Comparison of ENCODE assay signal across 8 cellular contexts in the genomic region with DNA sequence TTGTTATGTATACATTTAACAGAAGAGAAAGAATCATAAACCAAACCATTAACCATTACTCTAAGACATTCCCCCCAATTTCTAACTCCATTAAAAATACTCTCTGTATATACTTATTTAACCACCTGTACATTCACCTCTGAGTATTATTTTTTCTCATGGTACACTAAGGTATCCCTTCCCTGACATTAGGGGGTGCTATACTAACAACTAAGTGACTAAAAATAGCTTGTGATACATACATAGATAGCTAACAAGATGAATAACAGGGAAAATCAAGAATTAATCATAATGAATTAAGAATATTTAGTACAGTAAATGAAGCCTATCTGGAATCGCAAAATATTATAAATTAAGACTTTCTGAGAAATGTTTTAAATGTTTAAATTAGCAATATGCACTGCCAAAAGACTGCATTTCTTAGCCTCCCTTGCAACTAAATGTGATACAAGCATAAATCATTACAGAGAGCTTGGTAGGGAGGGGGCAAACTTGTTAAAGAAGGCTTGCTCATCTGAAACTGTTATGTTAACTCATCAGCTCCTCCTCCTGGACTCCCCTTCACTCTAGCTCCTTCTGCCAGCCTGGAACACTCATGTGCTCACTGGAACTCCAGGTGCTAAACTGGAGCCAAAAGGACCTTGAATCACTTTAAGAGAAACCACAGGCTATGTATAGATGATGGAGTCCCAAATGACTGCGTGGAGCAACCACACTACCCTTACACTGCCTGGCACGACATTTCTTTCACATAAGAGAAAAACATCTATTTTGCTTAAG. TPM values are rescaled to one million over a fixed set of nuclear protein-coding genes. Genes with fewer than 3 reads are reported as not detected.
DNase-seq lines count a peak whose midpoint lies in the region; ATAC-seq and TF ChIP-seq lines count a peak whose summit lies in the region.

No MANE protein-coding gene starts in this region.

- no peaks in the 10 kb centered on the region for H3K9me3 Mint-ChIP-seq in activated naive CD4-positive, alpha-beta T cell treated with anti-CD3 and anti-CD28 coated beads, Interleukin-2, amount 50 U/mL, for 24 hours
- no peaks in the 10 kb centered on the region for H3K9me3 Mint-ChIP-seq in activated naive CD4-positive, alpha-beta T cell treated with anti-CD3 and anti-CD28 coated beads for 36 hours
- H3K9me3 Mint-ChIP-seq in activated CD8-positive, alpha-beta T cell treated with anti-CD3 and anti-CD28 coated beads, Interleukin-2, amount 10 ng/mL, durations not matched to agents 7 days and 5 days (ENCODE audit: insufficient read depth), result no peaks in the 10 kb centered on the region

- H3K9me3 ChIP-seq in right lobe of liver, result no peaks in the 10 kb centered on the region

- TF ChIP-seq CTCF in LNCaP clone FGC (IDR thresholded peaks at IDR 0.05; ENCODE audit: control insufficient read depth, extremely low read depth, insufficient read depth) (peak; percentile 61), right lobe of liver (IDR thresholded peaks at IDR 0.05) (peak; percentile 45 to 60 (median 52))

- no peak for DNase-seq in activated naive CD4-positive, alpha-beta T cell treated with anti-CD3 and anti-CD28 coated beads for 36 hours
- DNase-seq in LNCaP clone FGC (ENCODE audit: low read depth) (no peak), right lobe of liver (no peak)
- no peak for DNase-seq in activated CD8-positive, alpha-beta T cell treated with anti-CD3 and anti-CD28 coated beads, Interleukin-2, amount 10 ng/mL, durations not matched to agents 7 days and 5 days

- H3K4me1 ChIP-seq in right lobe of liver, result no peaks in the 10 kb centered on the region

- peaks cover 21% of the 10 kb centered on the region for H3K4me1 Mint-ChIP-seq in activated naive CD4-positive, alpha-beta T cell treated with anti-CD3 and anti-CD28 coated beads, Interleukin-2, amount 50 U/mL, for 24 hours
- H3K4me1 Mint-ChIP-seq in activated naive CD4-positive, alpha-beta T cell treated with anti-CD3 and anti-CD28 coated beads for 36 hours (ENCODE audit: low read depth), result peaks cover 5% of the 10 kb centered on the region
- H3K4me1 Mint-ChIP-seq in activated CD8-positive, alpha-beta T cell treated with anti-CD3 and anti-CD28 coated beads, Interleukin-2, amount 10 ng/mL, durations not matched to agents 7 days and 5 days (ENCODE audit: low read depth), result peaks cover 6% of the 10 kb centered on the region

- no peak overlapping the region for H3K4me3 Mint-ChIP-seq in activated naive CD4-positive, alpha-beta T cell treated with anti-CD3 and anti-CD28 coated beads, Interleukin-2, amount 50 U/mL, for 24 hours
- H3K4me3 Mint-ChIP-seq in activated naive CD4-positive, alpha-beta T cell treated with anti-CD3 and anti-CD28 coated beads for 36 hours, result no peak overlapping the region
- H3K4me3 Mint-ChIP-seq in activated CD8-positive, alpha-beta T cell treated with anti-CD3 and anti-CD28 coated beads, Interleukin-2, amount 10 ng/mL, durations not matched to agents 7 days and 5 days, result no peak overlapping the region

- CTCF ChIA-PET in activated naive CD4-positive, alpha-beta T cell treated with anti-CD3 and anti-CD28 coated beads for 36 hours (lab: Charles Lee), result interaction anchor here (0.6 to 5.7 kb wide), 17 partner anchors 9 to 151 kb away, joined by 3 to 29 read pairs (median 4); a partner anchor contains a TSS
- CTCF ChIA-PET in activated CD8-positive, alpha-beta T cell treated with anti-CD3 and anti-CD28 coated beads, Interleukin-2, amount 10 ng/mL, durations not matched to agents 7 days and 5 days (lab: Charles Lee), result interaction anchor here (0.6 to 1.8 kb wide), 14 partner anchors 11 to 141 kb away, joined by 3 to 9 read pairs (median 4); a partner anchor contains a TSS

- peaks cover 0 to 1% (median under 1%) of the 10 kb centered on the region in 4 donors for H3K36me3 ChIP-seq in right lobe of liver

- no peak overlapping the region for H3K4me3 ChIP-seq in LNCaP clone FGC (ENCODE audit: low read depth, low read length)
- H3K4me3 ChIP-seq in right lobe of liver, result no peak overlapping the region

- H3K27me3 ChIP-seq in right lobe of liver, result no peaks in the 10 kb centered on the region

- intact Hi-C loops in activated naive CD4-positive, alpha-beta T cell treated with anti-CD3 and anti-CD28 coated beads for 36 hours (cut with micrococcal nuclease), result loop anchor here (1.0 to 2.0 kb wide), 3 partner anchors 15 to 141 kb away; a partner anchor contains a TSS
- intact Hi-C loops in right lobe of liver (cut with DNase I), result no loop called here

- ATAC-seq in GM21723 (IDR thresholded peaks at IDR 0.05; ENCODE audit: unreplicated experiment) (peak; percentile 89), right lobe of liver (peak; percentile 74 to 86 (median 75)), GM19455 (IDR thresholded peaks at IDR 0.05; ENCODE audit: unreplicated experiment) (no peak), HG03135 (IDR thresholded peaks at IDR 0.05; ENCODE audit: unreplicated experiment) (no peak)
- ATAC-seq in activated CD8-positive, alpha-beta T cell treated with anti-CD3 and anti-CD28 coated beads, Interleukin-2, amount 10 ng/mL, durations not matched to agents 7 days and 5 days, result peak; percentile 75

- POLR2A ChIA-PET in activated CD8-positive, alpha-beta T cell treated with anti-CD3 and anti-CD28 coated beads, Interleukin-2, amount 10 ng/mL, durations not matched to agents 7 days and 5 days (lab: Charles Lee), result no interaction called here

- peaks cover 21% of the 10 kb centered on the region for H3K36me3 Mint-ChIP-seq in activated naive CD4-positive, alpha-beta T cell treated with anti-CD3 and anti-CD28 coated beads, Interleukin-2, amount 50 U/mL, for 24 hours
- H3K36me3 Mint-ChIP-seq in activated naive CD4-positive, alpha-beta T cell treated with anti-CD3 and anti-CD28 coated beads for 36 hours (ENCODE audit: low read depth), result peaks cover 26% of the 10 kb centered on the region
- H3K36me3 Mint-ChIP-seq in activated CD8-positive, alpha-beta T cell treated with anti-CD3 and anti-CD28 coated beads, Interleukin-2, amount 10 ng/mL, durations not matched to agents 7 days and 5 days (ENCODE audit: low read depth), result peaks cover 40% of the 10 kb centered on the region

- no peak for TF ChIP-seq POLR2A in right lobe of liver (IDR thresholded peaks at IDR 0.05)

- peak overlapping the region; percentile 59 for H3K27ac Mint-ChIP-seq in activated naive CD4-positive, alpha-beta T cell treated with anti-CD3 and anti-CD28 coated beads, Interleukin-2, amount 50 U/mL, for 24 hours
- H3K27ac Mint-ChIP-seq in activated naive CD4-positive, alpha-beta T cell treated with anti-CD3 and anti-CD28 coated beads for 36 hours, result no peak overlapping the region
- no peak overlapping the region for H3K27ac Mint-ChIP-seq in activated CD8-positive, alpha-beta T cell treated with anti-CD3 and anti-CD28 coated beads, Interleukin-2, amount 10 ng/mL, durations not matched to agents 7 days and 5 days

- no peak overlapping the region for H3K27ac ChIP-seq in right lobe of liver

- no peaks in the 10 kb centered on the region for H3K27me3 Mint-ChIP-seq in activated naive CD4-positive, alpha-beta T cell treated with anti-CD3 and anti-CD28 coated beads, Interleukin-2, amount 50 U/mL, for 24 hours
- no peaks in the 10 kb centered on the region for H3K27me3 Mint-ChIP-seq in activated naive CD4-positive, alpha-beta T cell treated with anti-CD3 and anti-CD28 coated beads for 36 hours (ENCODE audit: low read depth)
- no peaks in the 10 kb centered on the region for H3K27me3 Mint-ChIP-seq in activated CD8-positive, alpha-beta T cell treated with anti-CD3 and anti-CD28 coated beads, Interleukin-2, amount 10 ng/mL, durations not matched to agents 7 days and 5 days (ENCODE audit: low read depth)

- WGBS in right lobe of liver (ENCODE audit: insufficient coverage, low coverage, low lambda C conversion rate, missing lambda C conversion rate), result 98% methylated on average over 3 of the region's 3 CpGs

RNA-seq across cellular contexts. Expression of a gene that starts 14.9 kb away (rescaled TPM):
- 10 to 100 TPM; 34.5 to 39.9 TPM for total RNA-seq in activated naive CD4-positive, alpha-beta T cell treated with anti-CD3 and anti-CD28 coated beads for 36 hours
- 10 to 100 TPM; 44.6 to 50.6 TPM for total RNA-seq in activated CD8-positive, alpha-beta T cell treated with anti-CD3 and anti-CD28 coated beads, Interleukin-2, amount 10 ng/mL, durations not matched to agents 7 days and 5 days
- total RNA-seq in right lobe of liver, result 10 to 100 TPM in 5 of 6 experiments, 1 to 10 TPM in 1; 8.5 to 15.1 (median 12.4) TPM

Comparison
In these comparisons a context has a peak if more than half of its experiments do, and no peak if none do; other contexts are left out.
1. ATAC-seq: peak in GM21723 (single experiment), activated CD8-positive, alpha-beta T cell treated with anti-CD3 and anti-CD28 coated beads, Interleukin-2, amount 10 ng/mL, durations not matched to agents 7 days and 5 days (single experiment) and right lobe of liver (4 of 4); none in GM19455 (single experiment) and HG03135 (single experiment).